Comparison of ENCODE assay signal across 15 cellular contexts in the genomic region with DNA sequence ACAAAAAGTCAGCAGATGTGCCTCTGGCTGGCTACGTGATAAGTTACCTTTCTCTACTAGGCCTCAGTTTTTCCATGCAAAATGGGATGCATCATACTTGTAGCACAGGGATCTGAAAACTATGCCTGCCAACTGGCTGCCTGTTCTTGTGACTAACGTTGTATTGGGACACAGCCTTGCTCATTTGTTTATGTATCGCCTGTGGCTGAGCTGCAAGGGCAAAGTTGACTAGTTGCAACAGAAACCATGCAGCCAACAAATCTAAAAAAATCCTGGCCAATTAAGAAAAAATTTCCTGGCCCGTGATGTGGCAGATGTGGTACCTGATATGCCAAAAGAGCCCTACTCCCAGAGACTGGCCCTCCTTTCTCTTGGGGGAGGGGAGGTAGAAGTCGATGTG.
DNase-seq lines count a peak whose midpoint lies in the region; ATAC-seq and TF ChIP-seq lines count a peak whose summit lies in the region.
"Had no signal": no experiment of that assay in that cellular context is flagged by ENCODE, and none has a peak within 500 bp of the region (broad histone marks: within the 10 kb centered on the region; RNA-seq: fewer than 3 reads in every experiment).

No MANE protein-coding gene starts in this region.

- no peak overlapping the region for H2AFZ ChIP-seq in mammary epithelial cell (ENCODE audit: low read depth, low read length)

- WGBS in mammary epithelial cell (ENCODE audit: low coverage, missing lambda C conversion rate), result 71% methylated on average over 5 of the region's 5 CpGs
- WGBS in upper lobe of left lung, 2 donors, result 61 to 75% methylated on average over 5 of the region's 5 CpGs

- DNase-seq in HFF-Myc (ENCODE audit: extremely low read depth, low read depth) (peak; percentile 74), mammary epithelial cell (peak; percentile 74), lower lobe of right lung (no peak), upper lobe of left lung (peak in 1 of 2 donors; percentile 55), NCI-H2171 (lab: John Stamatoyannopoulos, UW) (no peak), Right ventricle myocardium superior (no peak), DMS153 treated with DMSO at 0.1 percent for 48 hours (lab: John Stamatoyannopoulos, UW; ENCODE audit: unreplicated experiment) (no peak), SW480 (ENCODE audit: low spot score) (no peak)
- DNase-seq: activated CD4-positive, alpha-beta T cell treated with anti-CD3 and anti-CD28 coated beads for 36 hours; H9; KBM-7; NK-92 treated with Interleukin-12 subunit alpha and Interleukin-12 subunit beta, amount 100 ng/mL, for 24 hours; SK-N-SH; stimulated activated naive B cell treated with anti-CD40 and anti-IgM and Interleukin-4, amounts not matched to agents 10 μg/mL and 1 μg/mL and 100 μg/mL, for 72 hours had no signal

- dilution Hi-C loops in mammary epithelial cell (cut with HindIII; ENCODE audit: low sequenced_read_pairs), result no loop called here

- no peak overlapping the region for H3K4me2 ChIP-seq in mammary epithelial cell (ENCODE audit: insufficient read depth, low read depth, low read length)
- H3K4me2 ChIP-seq: SK-N-SH had no signal

- CTCF ChIA-PET in mammary epithelial cell (lab: Charles Lee; ENCODE audit: low non-redundant PET), result no interaction called here

- H3K27ac ChIP-seq in mammary epithelial cell (ENCODE audit: insufficient read depth, low read depth, low read length) (no peak overlapping the region), lower lobe of right lung (peak overlapping the region; percentile 66), upper lobe of left lung (peak overlapping the region in 3 of 4 donors; percentile 42 to 74 (median 71))
- H3K27ac ChIP-seq: foreskin keratinocyte had no signal

- H3K9me3 ChIP-seq in mammary epithelial cell (replicated peaks; ENCODE audit: insufficient read depth, low read length) (no peaks in the 10 kb centered on the region), lower lobe of right lung (no peaks in the 10 kb centered on the region), upper lobe of left lung (no peaks in the 10 kb centered on the region)
- H3K9me3 ChIP-seq: SK-N-SH had no signal

- intact Hi-C loops in mammary epithelial cell (cut with micrococcal nuclease), result no loop called here
- intact Hi-C loops in lower lobe of right lung (cut with DNase I), result no loop called here
- intact Hi-C loops in Right ventricle myocardium superior (cut with DNase I), result loop anchor here (10.0 kb wide), 1 partner anchor 471 kb away; a partner anchor contains a TSS

- TF ChIP-seq EP300 in upper lobe of left lung (IDR thresholded peaks at IDR 0.05), result peak in 2 of 4 donors; percentile 33 to 69

- in situ Hi-C loops in mammary epithelial cell (cut with MboI; ENCODE audit: low sequenced_read_pairs in 2 of 2), result no loop called here

- H3K9ac ChIP-seq in mammary epithelial cell (ENCODE audit: insufficient read depth, low read length), result no peak overlapping the region
- H3K9ac ChIP-seq: SK-N-SH had no signal

- H3K79me2 ChIP-seq in mammary epithelial cell (ENCODE audit: insufficient read depth, low read length), result no peaks in the 10 kb centered on the region

- H3K4me3 ChIP-seq in HFF-Myc (replicated peaks; ENCODE audit: low read depth, low read length) (no peak overlapping the region), mammary epithelial cell (replicated peaks in 1 of 3; ENCODE audit: insufficient read depth in 1 of 3, low read depth in 2 of 3, low read length in 3 of 3) (no peak overlapping the region), lower lobe of right lung (no peak overlapping the region), upper lobe of left lung (no peak overlapping the region)

- H3K36me3 ChIP-seq in mammary epithelial cell (ENCODE audit: insufficient read depth, low read length) (no peaks in the 10 kb centered on the region), lower lobe of right lung (no peaks in the 10 kb centered on the region), upper lobe of left lung (no peaks in the 10 kb centered on the region)

- ATAC-seq in lower lobe of right lung (peak; percentile 61 to 63), upper lobe of left lung (ENCODE audit: low FRiP score in 2 of 2) (peak in 1 of 2 donors; percentile 63), Right ventricle myocardium superior (ENCODE audit: poor library complexity) (no peak)
- ATAC-seq: activated CD4-positive, alpha-beta T cell treated with anti-CD3 and anti-CD28 coated beads for 36 hours; foreskin keratinocyte; stimulated activated naive B cell treated with anti-CD40 and anti-IgM and Interleukin-4, amounts not matched to agents 10 μg/mL and 1 μg/mL and 100 μg/mL, for 72 hours had no signal

- no peaks in the 10 kb centered on the region for H4K20me1 ChIP-seq in mammary epithelial cell (ENCODE audit: insufficient read depth, low read length)

- H3K27me3 ChIP-seq in mammary epithelial cell (ENCODE audit: insufficient read depth, low read length), result no peaks in the 10 kb centered on the region
- peaks cover 4% of the 10 kb centered on the region for H3K27me3 ChIP-seq in lower lobe of right lung (ENCODE audit: low read depth)
- no peaks in the 10 kb centered on the region for H3K27me3 ChIP-seq in upper lobe of left lung
- H3K27me3 ChIP-seq: foreskin keratinocyte had no signal

- no TSS peak for BruUV-seq in mammary epithelial cell (replicated peaks; lab: Mats Ljungman, UMichigan)

- no peak for TF ChIP-seq POLR2A in upper lobe of left lung (IDR thresholded peaks at IDR 0.05)

- no peak for TF ChIP-seq CTCF in HFF-Myc (IDR thresholded peaks at IDR 0.05; ENCODE audit: low read depth, low read length, missing control alignments)
- TF ChIP-seq CTCF in mammary epithelial cell (conservative IDR thresholded peaks at IDR 0.05 in 1 of 2, IDR thresholded peaks at IDR 0.05 in 1 of 2; ENCODE audit: extremely low read depth in 1 of 2, insufficient read depth in 1 of 2, low read depth in 1 of 2, low read length in 2 of 2), result no peak
- no peak for TF ChIP-seq CTCF in lower lobe of right lung (IDR thresholded peaks at IDR 0.05)
- no peak for TF ChIP-seq CTCF in upper lobe of left lung (IDR thresholded peaks at IDR 0.05)

- no peaks in the 10 kb centered on the region for H3K4me1 ChIP-seq in mammary epithelial cell (ENCODE audit: insufficient read depth, low read length)
- H3K4me1 ChIP-seq in lower lobe of right lung, result peaks cover 6% of the 10 kb centered on the region
- H3K4me1 ChIP-seq in upper lobe of left lung, result peaks cover 0 to 7% (median 2%) of the 10 kb centered on the region in 4 donors
- H3K4me1 ChIP-seq: foreskin keratinocyte had no signal

Comparison
In these comparisons a context has a peak if more than half of its experiments do, and no peak if none do; other contexts are left out.
1. DNase-seq: peak in HFF-Myc (single experiment) and mammary epithelial cell (single experiment); none in lower lobe of right lung (single experiment), NCI-H2171 (single experiment), Right ventricle myocardium superior (single experiment), DMS153 treated with DMSO at 0.1 percent for 48 hours (single experiment) and SW480 (single experiment).